Comparison of ENCODE assay signal across 9 cellular contexts in genomic region chr3:32510075-32510724, GRCh38. TPM values are rescaled to one million over a fixed set of nuclear protein-coding genes. Genes with fewer than 3 reads are reported as not detected.
DNase-seq lines count a peak whose midpoint lies in the region; ATAC-seq, FAIRE-seq and TF ChIP-seq lines count a peak whose summit lies in the region.
"Had no signal": no experiment of that assay in that cellular context is flagged by ENCODE, and none has a peak within 500 bp of the region (broad histone marks: within the 10 kb centered on the region; RNA-seq: fewer than 3 reads in every experiment).

No MANE protein-coding gene starts in this region.

- DNase-seq in D721Med (ENCODE audit: insufficient read length, low spot score) (peak; percentile 31), HUDEP-2 (lab: John Stamatoyannopoulos, UW; ENCODE audit: unreplicated experiment in 76 of 76) (peak in 63 of 76 experiments; percentile 9 to 78 (median 46)), RKO (ENCODE audit: low spot score) (peak; percentile 82), fibroblast of the conjunctiva (ENCODE audit: low read depth) (peak; percentile 57), occipital lobe (lab: John Stamatoyannopoulos, UW) (peak; percentile 36), transverse colon (peak; percentile 67)
- DNase-seq in activated T-helper 1 cell treated with anti-CD3 and anti-CD28 coated beads, Interleukin-12 subunit alpha, Interleukin-12 subunit beta, Interleukin-2, Interleukin-4 antibody, amounts not matched to agents 30 ng/mL and 10 ng/mL and 1 ng/mL, durations not matched to agents 14 hours and 24 hours and 36 hours (ENCODE audit: low spot score) = peak; percentile 54

- peak; percentile 53 for FAIRE-seq in D721Med (lab: Jason Lieb, UNC)

- TF ChIP-seq CTCF in D721Med (IDR thresholded peaks at IDR 0.05; ENCODE audit: insufficient read depth, missing control alignments) (peak; percentile 90), transverse colon (IDR thresholded peaks at IDR 0.05) (peak; percentile 59 to 84 (median 63))

- H3K27ac Mint-ChIP-seq in activated T-helper 1 cell treated with anti-CD3 and anti-CD28 coated beads, Interleukin-12 subunit alpha, Interleukin-12 subunit beta, Interleukin-2, Interleukin-4 antibody, amounts not matched to agents 30 ng/mL and 10 ng/mL and 1 ng/mL, durations not matched to agents 14 hours and 24 hours and 36 hours = no peak overlapping the region
- H3K27ac Mint-ChIP-seq: activated naive CD8-positive, alpha-beta T cell had no signal

- peaks cover 0 to 4% (median 1%) of the 10 kb centered on the region in 4 donors for H3K4me1 ChIP-seq in transverse colon

- 27 to 30% methylated on average over 3 of the region's 3 CpGs for WGBS in transverse colon (ENCODE audit: low coverage in 1 of 2), 2 donors

- no peak for TF ChIP-seq POLR2A in transverse colon (IDR thresholded peaks at IDR 0.05)

- peaks cover 3% of the 10 kb centered on the region for H3K27me3 Mint-ChIP-seq in activated T-helper 1 cell treated with anti-CD3 and anti-CD28 coated beads, Interleukin-12 subunit alpha, Interleukin-12 subunit beta, Interleukin-2, Interleukin-4 antibody, amounts not matched to agents 30 ng/mL and 10 ng/mL and 1 ng/mL, durations not matched to agents 14 hours and 24 hours and 36 hours (ENCODE audit: insufficient read depth)
- H3K27me3 Mint-ChIP-seq: activated naive CD8-positive, alpha-beta T cell had no signal

- intact Hi-C loops in activated T-helper 1 cell treated with anti-CD3 and anti-CD28 coated beads, Interleukin-12 subunit alpha, Interleukin-12 subunit beta, Interleukin-2, Interleukin-4 antibody, amounts not matched to agents 30 ng/mL and 10 ng/mL and 1 ng/mL, durations not matched to agents 14 hours and 24 hours and 36 hours (cut with micrococcal nuclease) = loop anchor here (1.0 kb wide), 4 partner anchors 154 to 424 kb away; partner anchors contain the start of gene CNOT10
- intact Hi-C loops in transverse colon (cut with DNase I; ENCODE audit: low total_unique reads) = no loop called here

- H3K4me3 Mint-ChIP-seq in activated T-helper 1 cell treated with anti-CD3 and anti-CD28 coated beads, Interleukin-12 subunit alpha, Interleukin-12 subunit beta, Interleukin-2, Interleukin-4 antibody, amounts not matched to agents 30 ng/mL and 10 ng/mL and 1 ng/mL, durations not matched to agents 14 hours and 24 hours and 36 hours = no peak overlapping the region
- H3K4me3 Mint-ChIP-seq: activated naive CD8-positive, alpha-beta T cell had no signal

- in situ Hi-C loops in transverse colon (cut with MboI; ENCODE audit: low pct_ligation_motif_present in 1 of 4, low pct_unique_long_range_greater_than_20kb in 1 of 4, low sequenced_read_pairs in 3 of 4) = loop anchor here in 2 of 4 donors (5.0 to 25.0 kb wide), 3 partner anchors 157 to 427 kb away; partner anchors contain the start of gene CNOT10 (in 1 of the 2)

- H3K27ac ChIP-seq in transverse colon = no peak overlapping the region

- H3K36me3 ChIP-seq in transverse colon = no peaks in the 10 kb centered on the region

- H3K4me1 Mint-ChIP-seq in activated T-helper 1 cell treated with anti-CD3 and anti-CD28 coated beads, Interleukin-12 subunit alpha, Interleukin-12 subunit beta, Interleukin-2, Interleukin-4 antibody, amounts not matched to agents 30 ng/mL and 10 ng/mL and 1 ng/mL, durations not matched to agents 14 hours and 24 hours and 36 hours (ENCODE audit: low read depth) = no peaks in the 10 kb centered on the region

- peak; percentile 86 for ATAC-seq in GM21367 (IDR thresholded peaks at IDR 0.05; ENCODE audit: unreplicated experiment)

- no peaks in the 10 kb centered on the region for H3K27me3 ChIP-seq in transverse colon

- H3K9me3 ChIP-seq in transverse colon = no peaks in the 10 kb centered on the region

- H3K9me3 Mint-ChIP-seq in activated T-helper 1 cell treated with anti-CD3 and anti-CD28 coated beads, Interleukin-12 subunit alpha, Interleukin-12 subunit beta, Interleukin-2, Interleukin-4 antibody, amounts not matched to agents 30 ng/mL and 10 ng/mL and 1 ng/mL, durations not matched to agents 14 hours and 24 hours and 36 hours = no peaks in the 10 kb centered on the region

- no peak overlapping the region for H3K4me3 ChIP-seq in transverse colon

- TF ChIP-seq EP300 in transverse colon (IDR thresholded peaks at IDR 0.05; ENCODE audit: low read depth) = no peak

- peaks cover 1% of the 10 kb centered on the region for H3K36me3 Mint-ChIP-seq in activated T-helper 1 cell treated with anti-CD3 and anti-CD28 coated beads, Interleukin-12 subunit alpha, Interleukin-12 subunit beta, Interleukin-2, Interleukin-4 antibody, amounts not matched to agents 30 ng/mL and 10 ng/mL and 1 ng/mL, durations not matched to agents 14 hours and 24 hours and 36 hours (ENCODE audit: low read depth)
- H3K36me3 Mint-ChIP-seq: activated naive CD8-positive, alpha-beta T cell had no signal

RNA-seq across cellular contexts. Expression of gene CMTM6, which starts 7.5 kb away (rescaled TPM):
- total RNA-seq in activated T-helper 1 cell treated with anti-CD3 and anti-CD28 coated beads, Interleukin-12 subunit alpha, Interleukin-12 subunit beta, Interleukin-2, Interleukin-4 antibody, amounts not matched to agents 30 ng/mL and 10 ng/mL and 1 ng/mL, durations not matched to agents 14 hours and 24 hours and 36 hours = 94.2 and 96.4 TPM in 2 replicates
- total RNA-seq in occipital lobe (40.6 TPM), transverse colon (10 to 100 TPM; 13.8 to 68.9 (median 43.6) TPM)

Comparison
In these comparisons a context has a peak if more than half of its experiments do, and no peak if none do; other contexts are left out.
1. DNase-seq: peak in every context shown above with its lines; median percentile 82 in RKO; 67 in transverse colon; 57 in fibroblast of the conjunctiva; 54 in activated T-helper 1 cell treated with anti-CD3 and anti-CD28 coated beads, Interleukin-12 subunit alpha, Interleukin-12 subunit beta, Interleukin-2, Interleukin-4 antibody, amounts not matched to agents 30 ng/mL and 10 ng/mL and 1 ng/mL, durations not matched to agents 14 hours and 24 hours and 36 hours; 46 in HUDEP-2; 36 in occipital lobe; 31 in D721Med.